In the genomic region with DNA sequence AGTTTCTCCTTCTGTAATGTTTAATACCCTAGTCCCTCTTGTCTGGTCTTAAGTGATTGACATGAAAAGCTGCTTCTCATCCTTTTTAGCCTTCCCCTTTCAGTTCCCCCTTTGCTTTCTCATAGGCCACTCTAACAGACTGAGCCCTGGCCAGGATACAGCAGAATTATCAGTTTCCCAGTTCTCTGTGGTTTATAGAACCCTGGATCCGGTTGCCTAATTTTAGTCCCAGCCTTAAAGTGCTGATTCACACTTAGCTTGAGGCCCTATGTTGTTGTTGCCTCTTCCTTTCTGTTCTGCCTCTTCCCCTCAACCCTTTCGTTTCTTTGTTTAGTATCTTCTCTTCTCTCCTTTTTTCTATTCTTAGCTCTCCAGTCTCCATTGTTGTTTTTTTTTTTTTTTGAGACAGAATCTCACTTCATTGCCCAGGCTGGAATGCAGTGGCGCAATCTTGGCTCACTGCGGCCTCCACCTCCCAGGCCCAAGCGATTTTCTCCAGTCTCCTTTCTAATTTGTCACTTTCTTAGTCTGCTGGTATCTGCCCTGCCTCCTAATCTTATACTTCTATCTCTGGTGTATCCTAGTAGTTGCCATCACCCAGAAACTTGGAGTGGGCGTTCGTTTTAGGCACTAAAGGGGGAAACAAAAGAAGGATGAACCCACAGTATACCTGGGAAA, we compare ENCODE assay signal across 8 cellular contexts. TPM values are rescaled to one million over a fixed set of nuclear protein-coding genes. Genes with fewer than 3 reads are reported as not detected.
DNase-seq lines count a peak whose midpoint lies in the region; ATAC-seq and TF ChIP-seq lines count a peak whose summit lies in the region.

No MANE protein-coding gene starts in this region.

- H3K9me3 Mint-ChIP-seq in CD8-positive, alpha-beta memory T cell: no peaks in the 10 kb centered on the region

- no peaks in the 10 kb centered on the region for H3K27me3 Mint-ChIP-seq in CD8-positive, alpha-beta memory T cell

- peak; percentile 53 for ATAC-seq in GM21390 (IDR thresholded peaks at IDR 0.05; ENCODE audit: unreplicated experiment)

- peaks cover 8 to 19% (median 11%) of the 10 kb centered on the region in 3 donors for H3K36me3 Mint-ChIP-seq in CD8-positive, alpha-beta memory T cell

- peaks cover 55% of the 10 kb centered on the region for H3K4me1 ChIP-seq in CD8-positive, alpha-beta memory T cell (ENCODE audit: insufficient read depth, low read length)
- peaks cover 13% of the 10 kb centered on the region for H3K4me1 ChIP-seq in mammary epithelial cell (ENCODE audit: insufficient read depth, low read length)
- no peaks in the 10 kb centered on the region for H3K4me1 ChIP-seq in testis

- dilution Hi-C loops in mammary epithelial cell (cut with HindIII; ENCODE audit: low sequenced_read_pairs): no loop called here

- H3K79me2 ChIP-seq in mammary epithelial cell (ENCODE audit: insufficient read depth, low read length): no peaks in the 10 kb centered on the region

- peak overlapping the region; percentile 38 to 75 (median 58) for H3K4me3 Mint-ChIP-seq in CD8-positive, alpha-beta memory T cell

- in situ Hi-C loops in mammary epithelial cell (cut with MboI; ENCODE audit: low sequenced_read_pairs in 2 of 2): loop anchor here in 1 of 2 donors (25.0 kb wide), 1 partner anchor 240 kb away; a partner anchor contains a TSS

- H4K20me1 ChIP-seq in mammary epithelial cell (ENCODE audit: insufficient read depth, low read length): no peaks in the 10 kb centered on the region

- H3K27me3 ChIP-seq in CD8-positive, alpha-beta memory T cell (ENCODE audit: insufficient read depth, low read length, poor library complexity, severe bottlenecking): no peaks in the 10 kb centered on the region
- H3K27me3 ChIP-seq in mammary epithelial cell (ENCODE audit: insufficient read depth, low read length): no peaks in the 10 kb centered on the region
- no peaks in the 10 kb centered on the region for H3K27me3 ChIP-seq in testis

- POLR2A ChIA-PET in CD8-positive, alpha-beta memory T cell (lab: Charles Lee): interaction anchor here (0.6 to 1.0 kb wide), 3 partner anchors 8 to 54 kb away, joined by 3 to 11 read pairs (median 3); no protein-coding TSS in a partner anchor

- no peak for TF ChIP-seq CTCF in NB4 (IDR thresholded peaks at IDR 0.05; ENCODE audit: low read depth, low read length)
- no peak for TF ChIP-seq CTCF in mammary epithelial cell (conservative IDR thresholded peaks at IDR 0.05 in 1 of 2, IDR thresholded peaks at IDR 0.05 in 1 of 2; ENCODE audit: extremely low read depth in 1 of 2, insufficient read depth in 1 of 2, low read depth in 1 of 2, low read length in 2 of 2)
- TF ChIP-seq CTCF in testis (IDR thresholded peaks at IDR 0.05): no peak

- H3K9me3 ChIP-seq in CD8-positive, alpha-beta memory T cell (ENCODE audit: low read length): no peaks in the 10 kb centered on the region
- no peaks in the 10 kb centered on the region for H3K9me3 ChIP-seq in mammary epithelial cell (replicated peaks; ENCODE audit: insufficient read depth, low read length)
- no peaks in the 10 kb centered on the region for H3K9me3 ChIP-seq in testis

- 14% methylated on average over 5 of the region's 7 CpGs for WGBS in mammary epithelial cell (ENCODE audit: low coverage, missing lambda C conversion rate)
- WGBS in testis, 2 donors: 61 to 64% methylated on average over 7 of the region's 7 CpGs

- intact Hi-C loops in mammary epithelial cell (cut with micrococcal nuclease): loop anchor here (5.0 kb wide), 1 partner anchor 55 kb away; a partner anchor contains a TSS
- intact Hi-C loops in testis (cut with DNase I; ENCODE audit: low total_unique reads): loop anchor here (10.0 kb wide), 1 partner anchor 492 kb away; no protein-coding TSS in a partner anchor

- H2AFZ ChIP-seq in mammary epithelial cell (ENCODE audit: low read depth, low read length): peak overlapping the region; percentile 88

- no peak for TF ChIP-seq POLR2A in NB4 (IDR thresholded peaks at IDR 0.05; ENCODE audit: extremely low read depth, insufficient read length)
- TF ChIP-seq POLR2A in testis (IDR thresholded peaks at IDR 0.05): no peak

- peaks cover 67 to 82% (median 80%) of the 10 kb centered on the region in 3 donors for H3K4me1 Mint-ChIP-seq in CD8-positive, alpha-beta memory T cell

- H3K27ac Mint-ChIP-seq in CD8-positive, alpha-beta memory T cell: peak overlapping the region; percentile 81 to 97 (median 88)

- no peaks in the 10 kb centered on the region for H3K36me3 ChIP-seq in CD8-positive, alpha-beta memory T cell (ENCODE audit: insufficient read depth, low read length)
- H3K36me3 ChIP-seq in mammary epithelial cell (ENCODE audit: insufficient read depth, low read length) (no peaks in the 10 kb centered on the region), testis (ENCODE audit: low read depth, missing control alignments) (no peaks in the 10 kb centered on the region)

- BruUV-seq in mammary epithelial cell (replicated peaks; lab: Mats Ljungman, UMichigan): no TSS peak

- H3K4me3 ChIP-seq in CD8-positive, alpha-beta memory T cell (ENCODE audit: low read length): no peak overlapping the region
- H3K4me3 ChIP-seq in NB4 (ENCODE audit: low read depth, low read length) (peak overlapping the region; percentile 37), mammary epithelial cell (replicated peaks in 1 of 3; ENCODE audit: insufficient read depth in 1 of 3, low read depth in 2 of 3, low read length in 3 of 3) (no peak overlapping the region), testis (no peak overlapping the region)

- DNase-seq in CD8-positive, alpha-beta memory T cell: no peak
- DNase-seq in NB4 (ENCODE audit: low read depth): peak; percentile 99
- peak; percentile 61 for DNase-seq in mammary epithelial cell
- peak; percentile 60 for DNase-seq in midbrain (lab: John Stamatoyannopoulos, UW)
- no peak for DNase-seq in testis
- DNase-seq in NCI-H187 (lab: John Stamatoyannopoulos, UW): no peak
- no peak for DNase-seq in NCI-H1092 (lab: John Stamatoyannopoulos, UW)

- H3K4me2 ChIP-seq in mammary epithelial cell (ENCODE audit: insufficient read depth, low read depth, low read length): peak overlapping the region; percentile 39

- no peak overlapping the region for H3K9ac ChIP-seq in mammary epithelial cell (ENCODE audit: insufficient read depth, low read length)

- peak overlapping the region; percentile 70 for H3K27ac ChIP-seq in CD8-positive, alpha-beta memory T cell (ENCODE audit: low read depth, low read length)
- H3K27ac ChIP-seq in mammary epithelial cell (ENCODE audit: insufficient read depth, low read depth, low read length) (peak overlapping the region; percentile 32), testis (peak overlapping the region in 1 of 2 donors; percentile 50)

- CTCF ChIA-PET in CD8-positive, alpha-beta memory T cell (lab: Charles Lee): interaction anchor here (1.2 to 1.8 kb wide), 4 partner anchors 9 to 57 kb away, joined by 4 to 6 read pairs (median 4); a partner anchor contains a TSS
- CTCF ChIA-PET in mammary epithelial cell (lab: Charles Lee; ENCODE audit: low non-redundant PET): no interaction called here

RNA-seq across cellular contexts. Expression of a gene that starts 2.9 kb away (rescaled TPM):
- total RNA-seq in CD8-positive, alpha-beta memory T cell: 10 to 100 TPM; 55.9 to 57.3 TPM
- 366 TPM for polyA plus RNA-seq in CD8-positive, alpha-beta memory T cell
- total RNA-seq in mammary epithelial cell: not detected
- polyA plus RNA-seq in mammary epithelial cell: not detected
- polyA minus RNA-seq in mammary epithelial cell: not detected
- total RNA-seq in testis: 10 to 100 TPM; 10.9 to 13.4 TPM
- polyA plus RNA-seq in testis (ENCODE audit: insufficient read depth, low read depth, low replicate concordance): 29.6 TPM

RNA-seq across cellular contexts. Expression of a gene that starts 19.6 kb away (rescaled TPM):
- not detected for total RNA-seq in CD8-positive, alpha-beta memory T cell
- polyA plus RNA-seq in CD8-positive, alpha-beta memory T cell: 0.71 TPM
- total RNA-seq in mammary epithelial cell (not detected), testis (under 1 TPM in 1 of 2 donors, not detected in 1; 0.50 TPM)
- polyA plus RNA-seq in mammary epithelial cell (not detected), testis (ENCODE audit: insufficient read depth, low read depth, low replicate concordance) (not detected)
- polyA minus RNA-seq in mammary epithelial cell: not detected

RNA-seq across cellular contexts. Expression of a gene that starts 56.7 kb away (rescaled TPM):
- total RNA-seq in CD8-positive, alpha-beta memory T cell: under 1 TPM; 0.72 to 0.84 TPM
- 28.9 TPM for polyA plus RNA-seq in CD8-positive, alpha-beta memory T cell
- 10 to 100 TPM; 21.2 to 34.3 TPM for total RNA-seq in mammary epithelial cell
- 47.6 TPM for polyA plus RNA-seq in mammary epithelial cell
- polyA minus RNA-seq in mammary epithelial cell: 35.5 TPM
- 10 to 100 TPM; 12.2 to 13.5 TPM for total RNA-seq in testis
- polyA plus RNA-seq in testis (ENCODE audit: insufficient read depth, low read depth, low replicate concordance): 16.0 TPM

Comparison
In these comparisons a context has a peak if more than half of its experiments do, and no peak if none do; other contexts are left out.
1. DNase-seq: peak in NB4 (single experiment), mammary epithelial cell (single experiment) and midbrain (single experiment); none in CD8-positive, alpha-beta memory T cell (0 of 5), testis (single experiment), NCI-H187 (0 of 2) and NCI-H1092 (single experiment).
2. RNA of a gene that starts 2.9 kb away (total RNA-seq): 55.9 to 57.3 TPM in CD8-positive, alpha-beta memory T cell and 10.9 to 13.4 TPM in testis; not detected in mammary epithelial cell; every median in the first group is over 10 times any median in the second.
3. RNA of a gene that starts 56.7 kb away (total RNA-seq): 21.2 to 34.3 TPM in mammary epithelial cell and 12.2 to 13.5 TPM in testis; 0.72 to 0.84 TPM in CD8-positive, alpha-beta memory T cell; every median in the first group is over 4 times any median in the second.